In genomic region chr15:90645873-90646605, GRCh38 we compare ENCODE assay signal across 15 cellular contexts.
DNase-seq lines count a peak whose midpoint lies in the region; ATAC-seq, FAIRE-seq and TF ChIP-seq lines count a peak whose summit lies in the region.
"Had no signal": no experiment of that assay in that cellular context is flagged by ENCODE, and none has a peak within 500 bp of the region (broad histone marks: within the 10 kb centered on the region; RNA-seq: fewer than 3 reads in every experiment).

No MANE protein-coding gene starts in this region.

- no peak overlapping the region for H3K27ac Mint-ChIP-seq in HFFc6

- SMC1A ChIA-PET in GM12878 (lab: Charles Lee; ENCODE audit: uncharacterized antibody, unreplicated experiment), result no interaction called here

- in situ Hi-C loops in GM12878 (cut with MboI), result loop anchor here (5.0 kb wide), 1 partner anchor 241 kb away; no protein-coding TSS in a partner anchor

- no peaks in the 10 kb centered on the region for H3K9me3 Mint-ChIP-seq in HFFc6
- H3K9me3 Mint-ChIP-seq: stimulated activated naive B cell treated with anti-CD40 and anti-IgM and Interleukin-4, amounts not matched to agents 10 μg/mL and 1 μg/mL and 100 μg/mL, for 72 hours had no signal

- no peak for FAIRE-seq in GM12878 (lab: Jason Lieb, UNC)
- FAIRE-seq: G401.6 had no signal

- peaks cover 25% of the 10 kb centered on the region for H3K4me1 Mint-ChIP-seq in HFFc6 (ENCODE audit: low read depth)

- H3K27ac ChIP-seq in left ventricle myocardium inferior (replicated peaks) (no peak overlapping the region), GM12878 (ENCODE audit: control insufficient read depth, insufficient read depth) (no peak overlapping the region)
- H3K27ac ChIP-seq: BLaER1, epithelial cell of prostate, hepatocyte had no signal

- H3K36me3 Mint-ChIP-seq in HFFc6 (ENCODE audit: low read depth), result peaks cover 22% of the 10 kb centered on the region

- RAD21 ChIA-PET in GM12878 (lab: Charles Lee; ENCODE audit: unreplicated experiment), result no interaction called here

- 0 out of 2 replicates have a peak, but pooled peaks have one; percentile 34 for TF ChIP-seq POLR2A in GM12878 (IDR thresholded peaks at IDR 0.05; ENCODE audit: low read depth, low read length)

- H2AFZ ChIP-seq in GM12878 (ENCODE audit: control insufficient read depth, low read depth, low read length), result no peak overlapping the region
- H2AFZ ChIP-seq: hepatocyte had no signal

- peak; percentile 76 for DNase-seq in cardiac septum (ENCODE audit: low spot score)
- no peak for DNase-seq in left ventricle myocardium inferior
- DNase-seq in GM12878 (ENCODE audit: low read depth, low spot score), result no peak
- DNase-seq in mucosa of descending colon, result peak in 2 of 3 donors; percentile 40 to 60
- no peak for DNase-seq in HFFc6
- DNase-seq in GM19240 (ENCODE audit: insufficient read length, low spot score), result no peak
- DNase-seq in NCI-H1694 treated with DMSO at 0.1 percent for 48 hours (lab: John Stamatoyannopoulos, UW), result no peak
- DNase-seq: NCI-H2227 treated with DMSO at 0.1 percent for 48 hours; stimulated activated naive B cell treated with anti-CD40 and anti-IgM and Interleukin-4, amounts not matched to agents 10 μg/mL and 1 μg/mL and 100 μg/mL, for 72 hours; T-helper 9 cell had no signal

- H3K9ac ChIP-seq in GM12878 (ENCODE audit: control insufficient read depth, insufficient read depth, low read length), result no peak overlapping the region
- H3K9ac ChIP-seq: BLaER1 had no signal

- no peaks in the 10 kb centered on the region for H3K27me3 ChIP-seq in left ventricle myocardium inferior (ENCODE audit: low read depth)
- H3K27me3 ChIP-seq in GM12878 (replicated peaks in 1 of 2; ENCODE audit: control insufficient read depth in 2 of 2, insufficient read depth in 2 of 2, low read length in 1 of 2), result no peaks in the 10 kb centered on the region
- H3K27me3 ChIP-seq: BLaER1, hepatocyte had no signal

- H3K4me1 ChIP-seq in left ventricle myocardium inferior (peaks cover 21% of the 10 kb centered on the region), GM12878 (ENCODE audit: control insufficient read depth, insufficient read depth, low read length) (peaks cover 14% of the 10 kb centered on the region), mucosa of descending colon (ENCODE audit: low read depth) (peaks cover 9% of the 10 kb centered on the region)

- H3K36me3 ChIP-seq in left ventricle myocardium inferior (peaks cover 41% of the 10 kb centered on the region), GM12878 (ENCODE audit: control insufficient read depth in 2 of 2, insufficient read depth in 2 of 2, low read length in 1 of 2) (peaks cover 9 to 15% of the 10 kb centered on the region in 2 experiments), mucosa of descending colon (ENCODE audit: low read depth) (peaks cover 5% of the 10 kb centered on the region)

- no peak overlapping the region for H3K4me3 Mint-ChIP-seq in HFFc6
- H3K4me3 Mint-ChIP-seq: stimulated activated naive B cell treated with anti-CD40 and anti-IgM and Interleukin-4, amounts not matched to agents 10 μg/mL and 1 μg/mL and 100 μg/mL, for 72 hours had no signal

- H3K27me3 Mint-ChIP-seq in HFFc6 (ENCODE audit: insufficient read depth), result 0 out of 2 replicates have a peak, but pooled peaks cover 2% of the 10 kb centered on the region

- ATAC-seq in GM12878, result no peak
- peak; percentile 29 for ATAC-seq in mucosa of descending colon
- ATAC-seq in GM21390 (IDR thresholded peaks at IDR 0.05; ENCODE audit: unreplicated experiment), result no peak
- ATAC-seq: stimulated activated naive B cell treated with anti-CD40 and anti-IgM and Interleukin-4, amounts not matched to agents 10 μg/mL and 1 μg/mL and 100 μg/mL, for 72 hours had no signal

- H4K20me1 ChIP-seq in GM12878 (ENCODE audit: control insufficient read depth, insufficient read depth), result no peaks in the 10 kb centered on the region

- H3K9me3 ChIP-seq in left ventricle myocardium inferior (replicated peaks) (peaks cover 5% of the 10 kb centered on the region), GM12878 (replicated peaks; ENCODE audit: control insufficient read depth, insufficient read depth, low read length) (no peaks in the 10 kb centered on the region), mucosa of descending colon (no peaks in the 10 kb centered on the region)
- H3K9me3 ChIP-seq: BLaER1 had no signal

- H3K79me2 ChIP-seq in GM12878 (ENCODE audit: control insufficient read depth, insufficient read depth, low read length), result no peaks in the 10 kb centered on the region
- H3K79me2 ChIP-seq: hepatocyte had no signal

- no peak for TF ChIP-seq RAD21 in GM12878 (IDR thresholded peaks at IDR 0.05; ENCODE audit: insufficient read depth, low read depth, low read length)

- intact Hi-C loops in cardiac septum (cut with DNase I) (loop anchor here (5.0 kb wide), 1 partner anchor 286 kb away; the partner anchor contains the start of gene HDDC3), left ventricle myocardium inferior (cut with micrococcal nuclease) (loop anchor here (5.0 kb wide), 1 partner anchor 241 kb away; no protein-coding TSS in a partner anchor), GM12878 (cut with micrococcal nuclease; ENCODE audit: unreplicated experiment) (no loop called here), mucosa of descending colon (cut with DNase I, micrococcal nuclease) (loop anchor here (5.0 to 10.0 kb wide), 2 partner anchors 49 to 241 kb away; no protein-coding TSS in a partner anchor)

- 80% methylated on average over 23 of the region's 23 CpGs for WGBS in GM12878 (ENCODE audit: insufficient coverage, insufficient replicate concordance, low lambda C conversion rate, missing lambda C conversion rate)

- CTCF ChIA-PET in GM12878 (lab: Yijun Ruan, JAX), result interaction anchor here (0.9 kb wide), 1 partner anchor 134 kb away, joined by 3 read pairs; no protein-coding TSS in a partner anchor

- H3K4me3 ChIP-seq in left ventricle myocardium inferior (no peak overlapping the region), GM12878 (no peak overlapping the region), mucosa of descending colon (no peak overlapping the region)
- H3K4me3 ChIP-seq: BLaER1, hepatocyte had no signal

- TF ChIP-seq CTCF in left ventricle myocardium inferior (IDR thresholded peaks at IDR 0.05; ENCODE audit: borderline replicate concordance) (no peak), GM12878 (IDR thresholded peaks at IDR 0.05 in 2 of 3, conservative IDR thresholded peaks at IDR 0.05 in 1 of 3; ENCODE audit: control insufficient read depth in 2 of 3, extremely low read depth in 1 of 3, insufficient read depth in 1 of 3, low read depth in 3 of 3, low read length in 3 of 3) (no peak), mucosa of descending colon (IDR thresholded peaks at IDR 0.05) (no peak), HFFc6 (IDR thresholded peaks at IDR 0.05) (no peak)

- POLR2A ChIA-PET in GM12878 (lab: Charles Lee), result no interaction called here

- BruUV-seq in GM12878 (replicated peaks; lab: Mats Ljungman, UMichigan), result no TSS peak

- no peak for TF ChIP-seq EP300 in GM12878 (IDR thresholded peaks at IDR 0.05; ENCODE audit: borderline replicate concordance in 1 of 2, control insufficient read depth in 1 of 2, low read depth in 2 of 2, low read length in 2 of 2)

- H3K4me2 ChIP-seq in GM12878 (ENCODE audit: control insufficient read depth, insufficient read depth), result no peak overlapping the region
- H3K4me2 ChIP-seq: BLaER1, hepatocyte had no signal

TF ChIP-seq in GM12878, 131 proteins besides CTCF, POLR2A, EP300 and RAD21:
- TF ChIP-seq NFXL1 (IDR thresholded peaks at IDR 0.05; ENCODE audit: borderline replicate concordance) (no peak), POLR2AphosphoS5 (IDR thresholded peaks at IDR 0.05; ENCODE audit: low read length) (0 out of 2 replicates have a peak, but pooled peaks have one; percentile 33)

Comparison
In these comparisons a context has a peak if more than half of its experiments do, and no peak if none do; other contexts are left out.
1. DNase-seq: peak in cardiac septum (single experiment) and mucosa of descending colon (2 of 3); none in left ventricle myocardium inferior (single experiment), GM12878 (single experiment), HFFc6 (single experiment), GM19240 (single experiment) and NCI-H1694 treated with DMSO at 0.1 percent for 48 hours (single experiment).